In the genomic region with DNA sequence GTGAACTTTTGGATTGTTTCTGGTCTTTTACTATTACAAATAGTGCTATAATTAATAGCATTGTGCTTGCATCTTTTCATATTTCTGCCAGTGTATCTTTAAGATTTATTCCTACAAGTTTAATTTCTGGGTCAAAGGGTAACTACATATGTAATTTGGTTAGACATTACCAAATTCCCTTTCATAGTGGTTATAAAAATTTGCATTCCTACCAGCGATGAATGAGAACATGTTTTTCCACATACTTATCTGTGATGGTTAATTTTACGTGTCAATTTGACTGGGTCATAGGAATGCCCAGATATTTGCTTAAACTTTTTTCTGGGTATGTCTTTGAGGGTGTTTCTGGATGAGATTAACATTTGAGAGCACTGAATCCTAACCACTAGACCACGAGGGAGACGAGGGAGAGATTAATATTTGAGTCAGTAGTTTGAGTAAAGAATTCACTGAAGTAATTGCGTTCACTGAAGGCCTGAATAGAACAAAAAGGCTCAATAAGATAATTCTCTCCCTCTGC, we compare ENCODE assay signal across 22 cellular contexts.
"Had no signal": no experiment of that assay in that cellular context is flagged by ENCODE, and none has a peak within 500 bp of the region (broad histone marks: within the 10 kb centered on the region; RNA-seq: fewer than 3 reads in every experiment).

No MANE protein-coding gene starts in this region.

- H3K4me3 Mint-ChIP-seq: memory B cell; mesothelial cell of epicardium; natural killer cell treated with Interleukin-12 subunit alpha and Interleukin-12 subunit beta and Interleukin-15 and Interleukin-18, amount 100 ng/mL, for 72 hours; stimulated activated naive B cell treated with anti-CD40 and anti-IgM and Interleukin-4, amounts not matched to agents 10 μg/mL and 1 μg/mL and 100 μg/mL, for 72 hours; stimulated activated naive CD8-positive, alpha-beta T cell treated with anti-CD3 and anti-CD28 coated beads, Interleukin-15, amount 100 ng/mL, for 72 hours had no signal

- H3K27me3 Mint-ChIP-seq: memory B cell; natural killer cell treated with Interleukin-12 subunit alpha and Interleukin-12 subunit beta and Interleukin-15 and Interleukin-18, amount 100 ng/mL, for 72 hours had no signal

- H3K9me3 ChIP-seq: heart left ventricle, left lung, lower lobe of right lung, psoas muscle, thoracic aorta, transverse colon had no signal

- H3K36me3 Mint-ChIP-seq: memory B cell; mesothelial cell of epicardium; natural killer cell treated with Interleukin-12 subunit alpha and Interleukin-12 subunit beta and Interleukin-15 and Interleukin-18, amount 100 ng/mL, for 72 hours; stimulated activated naive B cell treated with anti-CD40 and anti-IgM and Interleukin-4, amounts not matched to agents 10 μg/mL and 1 μg/mL and 100 μg/mL, for 72 hours had no signal

- H3K27ac Mint-ChIP-seq: memory B cell; mesothelial cell of epicardium; natural killer cell treated with Interleukin-12 subunit alpha and Interleukin-12 subunit beta and Interleukin-15 and Interleukin-18, amount 100 ng/mL, for 72 hours; stimulated activated naive B cell treated with anti-CD40 and anti-IgM and Interleukin-4, amounts not matched to agents 10 μg/mL and 1 μg/mL and 100 μg/mL, for 72 hours; stimulated activated naive CD8-positive, alpha-beta T cell treated with anti-CD3 and anti-CD28 coated beads, Interleukin-15, amount 100 ng/mL, for 72 hours had no signal

- ATAC-seq: heart left ventricle; left lung; lower lobe of right lung; natural killer cell treated with Interleukin-12 subunit alpha and Interleukin-12 subunit beta and Interleukin-15 and Interleukin-18, amount 100 ng/mL, for 72 hours; psoas muscle; sciatic nerve; stimulated activated naive B cell treated with anti-CD40 and anti-IgM and Interleukin-4, amounts not matched to agents 10 μg/mL and 1 μg/mL and 100 μg/mL, for 72 hours; stimulated activated naive CD8-positive, alpha-beta T cell treated with anti-CD3 and anti-CD28 coated beads, Interleukin-15, amount 100 ng/mL, for 72 hours had no signal

- H3K4me3 ChIP-seq: dorsolateral prefrontal cortex, heart left ventricle, left lung, lower lobe of right lung, psoas muscle, thoracic aorta, transverse colon had no signal

- H3K4me1 ChIP-seq: heart left ventricle, left lung, lower lobe of right lung, psoas muscle had no signal

- H3K27ac ChIP-seq: dorsolateral prefrontal cortex, heart left ventricle, left lung, lower lobe of right lung, psoas muscle, thoracic aorta had no signal

- DNase-seq: cerebellar nuclear complex; cortex of kidney; dorsolateral prefrontal cortex; effector CD8-positive, alpha-beta T cell; heart left ventricle; hippocampal formation; islet precursor cell; left lung; lower lobe of right lung; psoas muscle; retina; stimulated activated CD4-positive, alpha-beta T cell treated with anti-CD3 and anti-CD28 coated beads, Interleukin-2, amount 100 ng/mL, for 24 hours; stimulated activated CD4-positive, alpha-beta T cell treated with anti-CD3 and anti-CD28 coated beads, Interleukin-4, amount 100 ng/mL, for 4 hours; stimulated activated naive B cell treated with anti-CD40 and anti-IgM and Interleukin-4, amounts not matched to agents 10 μg/mL and 1 μg/mL and 100 μg/mL, for 72 hours; stimulated activated naive CD8-positive, alpha-beta T cell treated with anti-CD3 and anti-CD28 coated beads, Interleukin-15, amount 100 ng/mL, for 72 hours; substantia nigra; transverse colon had no signal

- H3K36me3 ChIP-seq: heart left ventricle, left lung, lower lobe of right lung, thoracic aorta, transverse colon had no signal

- H3K27me3 ChIP-seq: dorsolateral prefrontal cortex, left lung, transverse colon had no signal

- H3K9me3 Mint-ChIP-seq: memory B cell; mesothelial cell of epicardium; natural killer cell treated with Interleukin-12 subunit alpha and Interleukin-12 subunit beta and Interleukin-15 and Interleukin-18, amount 100 ng/mL, for 72 hours; stimulated activated naive B cell treated with anti-CD40 and anti-IgM and Interleukin-4, amounts not matched to agents 10 μg/mL and 1 μg/mL and 100 μg/mL, for 72 hours; stimulated activated naive CD8-positive, alpha-beta T cell treated with anti-CD3 and anti-CD28 coated beads, Interleukin-15, amount 100 ng/mL, for 72 hours had no signal

- H3K4me1 Mint-ChIP-seq: memory B cell; stimulated activated naive B cell treated with anti-CD40 and anti-IgM and Interleukin-4, amounts not matched to agents 10 μg/mL and 1 μg/mL and 100 μg/mL, for 72 hours; stimulated activated naive CD8-positive, alpha-beta T cell treated with anti-CD3 and anti-CD28 coated beads, Interleukin-15, amount 100 ng/mL, for 72 hours had no signal
